In the genomic region with DNA sequence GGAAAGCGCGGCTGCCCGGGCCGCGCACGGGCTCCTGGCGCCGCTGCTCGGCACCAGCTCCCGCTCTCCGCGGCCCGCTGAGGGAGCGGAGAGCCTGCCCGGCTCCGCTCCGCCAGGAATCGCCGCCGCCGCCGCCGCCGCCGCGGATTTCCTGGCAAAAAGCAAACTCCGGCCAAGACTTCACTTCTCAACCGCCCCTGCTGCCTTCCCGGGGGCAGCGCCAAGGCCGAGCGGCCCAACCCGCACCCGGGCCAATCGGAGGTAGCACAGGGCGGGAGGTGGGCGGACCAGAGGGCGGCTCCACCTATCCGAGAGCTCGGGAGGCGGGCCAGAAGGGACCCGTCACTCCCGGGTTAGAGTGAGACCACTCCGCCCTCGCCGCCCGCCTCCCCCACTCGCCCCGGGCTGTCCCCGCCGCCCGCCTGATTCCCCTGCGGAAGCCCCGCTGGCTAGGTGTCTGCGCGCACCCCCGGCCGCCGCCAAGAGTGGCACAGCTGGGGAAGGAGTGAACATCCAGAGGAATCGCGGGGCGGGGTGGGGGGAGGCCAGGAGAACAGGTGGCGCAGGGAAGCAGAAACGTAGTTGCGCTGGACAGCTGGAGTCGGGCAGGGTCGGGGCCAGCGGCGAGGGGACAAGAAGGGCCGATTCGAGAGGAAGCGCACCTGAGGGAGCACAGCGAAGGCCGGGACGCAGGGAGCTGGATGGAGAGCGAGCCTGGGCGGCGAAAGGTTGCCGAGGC, we compare ENCODE assay signal across 8 cellular contexts. TPM values are rescaled to one million over a fixed set of nuclear protein-coding genes. Genes with fewer than 3 reads are reported as not detected.
DNase-seq lines count a peak whose midpoint lies in the region; ATAC-seq and TF ChIP-seq lines count a peak whose summit lies in the region.

A gene (minus strand): TSS at position 153 of the 739 bp plus-strand sequence. CDS start 38,826 bp downstream, outside the sequence.

- ATAC-seq in GM18498 (IDR thresholded peaks at IDR 0.05; ENCODE audit: unreplicated experiment) (peak; percentile 90), HG02885 (IDR thresholded peaks at IDR 0.05; ENCODE audit: poor library complexity, unreplicated experiment) (peak; percentile 87), right cardiac atrium (peak; percentile 99)

- H3K36me3 ChIP-seq in uterus = no peaks in the 10 kb centered on the region

- under 1% methylated on average over 79 of the region's 79 CpGs for WGBS in right cardiac atrium

- DNase-seq in NCI-H187 (lab: John Stamatoyannopoulos, UW) (peak; percentile 42 to 88), T-helper 2 cell (peak; percentile 91 to 97 (median 95)), anterior cingulate cortex (lab: John Stamatoyannopoulos, UW) (peak; percentile 72 to 99 (median 96)), right cardiac atrium (peak; percentile 99 to 100 (median 100)), pulmonary artery endothelial cell (ENCODE audit: low read depth, low spot score) (peak; percentile 87), uterus (peak; percentile 97 to 98)

- peak; percentile 82 to 85 for TF ChIP-seq POLR2A in uterus (IDR thresholded peaks at IDR 0.05)

- H3K4me1 ChIP-seq in right cardiac atrium (ENCODE audit: control insufficient read depth, insufficient read depth, low read length) = peaks cover 9% of the 10 kb centered on the region
- no peaks in the 10 kb centered on the region for H3K4me1 ChIP-seq in uterus

- H3K27me3 ChIP-seq in right cardiac atrium (ENCODE audit: control insufficient read depth, insufficient read depth) = no peaks in the 10 kb centered on the region
- no peaks in the 10 kb centered on the region for H3K27me3 ChIP-seq in uterus

- H3K9me3 ChIP-seq in right cardiac atrium (ENCODE audit: control insufficient read depth, low read length) (no peaks in the 10 kb centered on the region), uterus (no peaks in the 10 kb centered on the region)

- H3K27ac ChIP-seq in right cardiac atrium (ENCODE audit: low read length) (peak within 1 kb of the TSS; percentile 99), uterus (peak within 1 kb of the TSS; percentile 95 to 96)

- H3K4me3 ChIP-seq in right cardiac atrium (ENCODE audit: low read length) (peak within 1 kb of the TSS; percentile 81), uterus (peak within 1 kb of the TSS; percentile 66 to 89)

- TF ChIP-seq CTCF in uterus (IDR thresholded peaks at IDR 0.05) = no peak

- intact Hi-C loops in right cardiac atrium (cut with DNase I) (no loop called here), uterus (cut with DNase I; ENCODE audit: low total_unique reads) (no loop called here)

RNA-seq across cellular contexts. Expression of the gene that starts here (rescaled TPM):
- total RNA-seq in right cardiac atrium (10 to 100 TPM in 3 of 4 donors, 1 to 10 TPM in 1; 9.1 to 15.3 (median 10.8) TPM), pulmonary artery endothelial cell (10.6 and 14.5 TPM in 2 replicates), uterus (10 to 100 TPM in 1 of 4 donors, 1 to 10 TPM in 3; 1.5 to 13.2 (median 8.2) TPM)
- polyA plus RNA-seq in right cardiac atrium = 4.5 TPM

Comparison
In these comparisons a context has a peak if more than half of its experiments do, and no peak if none do; other contexts are left out.
1. Peak in every context shown above with its lines: DNase-seq, ATAC-seq, H3K4me3 ChIP-seq and H3K27ac ChIP-seq.